ENCODE assay signal across 30 cellular contexts in the genomic region with DNA sequence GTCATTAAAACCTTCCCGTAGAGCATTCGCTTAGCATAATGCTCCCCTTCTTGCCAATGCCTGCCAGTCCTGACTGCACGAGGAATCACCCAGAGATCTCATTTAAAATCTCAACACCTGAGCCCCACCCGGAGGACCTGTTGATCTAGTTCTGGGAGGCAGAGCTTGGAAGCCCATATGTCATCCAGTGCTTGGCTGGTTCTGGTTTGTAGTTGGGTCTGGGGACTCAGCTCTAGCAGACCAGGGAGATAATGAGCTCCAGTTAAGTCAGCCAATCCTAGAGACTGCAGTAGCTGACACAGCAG.
"Had no signal": no experiment of that assay in that cellular context is flagged by ENCODE, and none has a peak within 500 bp of the region (broad histone marks: within the 10 kb centered on the region; RNA-seq: fewer than 3 reads in every experiment).

No MANE protein-coding gene starts in this region.

- H3K27me3 Mint-ChIP-seq: activated CD4-positive, alpha-beta memory T cell treated with anti-CD3 and anti-CD28 coated beads for 36 hours; activated CD4-positive, alpha-beta T cell treated with anti-CD3 and anti-CD28 coated beads for 36 hours; activated CD4-positive, alpha-beta T cell treated with anti-CD3 and anti-CD28 coated beads, Interleukin-2, amount 10 ng/mL, durations not matched to agents 24 days and 14 days; activated CD8-positive, alpha-beta memory T cell treated with anti-CD3 and anti-CD28 coated beads, Interleukin-2, amount 10 ng/mL, durations not matched to agents 7 days and 5 days; activated naive CD4-positive, alpha-beta T cell treated with anti-CD3 and anti-CD28 coated beads, Interleukin-2, amount 50 U/mL, for 24 hours; activated naive CD8-positive, alpha-beta T cell treated with anti-CD3 and anti-CD28 coated beads for 36 hours had no signal

- H3K27me3 ChIP-seq: adrenal gland, body of pancreas, colonic mucosa had no signal

- H3K9me3 Mint-ChIP-seq: activated CD4-positive, alpha-beta T cell treated with anti-CD3 and anti-CD28 coated beads, Interleukin-2, amount 10 ng/mL, durations not matched to agents 24 days and 14 days; activated naive CD8-positive, alpha-beta T cell treated with anti-CD3 and anti-CD28 coated beads, Interleukin-2, amount 50 U/mL, for 24 hours; activated T-helper 1 cell treated with anti-CD3 and anti-CD28 coated beads, Interleukin-12 subunit alpha, Interleukin-12 subunit beta, Interleukin-2, Interleukin-4 antibody, amounts not matched to agents 30 ng/mL and 10 ng/mL and 1 ng/mL, durations not matched to agents 14 hours and 24 hours and 36 hours; activated T-helper 2 cell treated with anti-CD3 and anti-CD28 coated beads, Interferon-gamma antibody, Interleukin-2, Interleukin-4, amounts not matched to agents 10 μg/mL and 5 μg/mL and 100 μg/mL, durations not matched to agents 14 hours and 24 hours and 36 hours had no signal

- DNase-seq: activated CD4-positive, alpha-beta memory T cell treated with anti-CD3 and anti-CD28 coated beads for 36 hours; activated CD4-positive, alpha-beta T cell treated with anti-CD3 and anti-CD28 coated beads for 36 hours; activated CD4-positive, alpha-beta T cell treated with anti-CD3 and anti-CD28 coated beads, Interleukin-2, amount 10 ng/mL, durations not matched to agents 24 days and 14 days; activated CD4-positive, CD25-positive, alpha-beta regulatory T cell; activated CD4-positive, CD25-positive, alpha-beta regulatory T cell treated with anti-CD3 and anti-CD28 coated beads, Interleukin-2, amount 50 U/mL, for 72 hours; activated CD8-positive, alpha-beta memory T cell treated with anti-CD3 and anti-CD28 coated beads, Interleukin-2, amount 10 ng/mL, durations not matched to agents 7 days and 5 days; activated CD8-positive, alpha-beta memory T cell treated with anti-CD3 and anti-CD28 coated beads, Interleukin-2, amount 50 U/mL, for 4 hours; activated CD8-positive, alpha-beta T cell treated with anti-CD3 and anti-CD28 coated beads, Interleukin-2, amount 10 ng/mL, durations not matched to agents 7 days and 5 days; activated effector memory CD4-positive, alpha-beta T cell treated with anti-CD3 and anti-CD28 coated beads, Interleukin-2, amount 50 U/mL, for 16 hours; activated naive CD4-positive, alpha-beta T cell treated with anti-CD3 and anti-CD28 coated beads for 36 hours; activated naive CD8-positive, alpha-beta T cell treated with anti-CD3 and anti-CD28 coated beads for 36 hours; activated naive CD8-positive, alpha-beta T cell treated with anti-CD3 and anti-CD28 coated beads, Interleukin-2, amount 50 U/mL, for 24 hours; activated T-cell treated with anti-CD3 and anti-CD28 coated beads, Interleukin-2, amount 50 U/mL, for 1 hour; activated T-cell treated with anti-CD3 and anti-CD28 coated beads, Interleukin-2, amount 50 U/mL, for 48 hours; adrenal gland; amygdala; aorta; central memory CD4-positive, alpha-beta T cell; cerebellar nuclear complex; colonic mucosa; effector CD8-positive, alpha-beta T cell; foreskin fibroblast; head of caudate nucleus; T-helper 1 cell; T-helper 17 cell had no signal

- ATAC-seq: activated CD4-positive, alpha-beta T cell treated with anti-CD3 and anti-CD28 coated beads for 36 hours; activated CD8-positive, alpha-beta memory T cell treated with anti-CD3 and anti-CD28 coated beads, Interleukin-2, amount 10 ng/mL, durations not matched to agents 7 days and 5 days; activated CD8-positive, alpha-beta T cell treated with anti-CD3 and anti-CD28 coated beads, Interleukin-2, amount 10 ng/mL, durations not matched to agents 7 days and 5 days; activated naive CD8-positive, alpha-beta T cell treated with anti-CD3 and anti-CD28 coated beads, Interleukin-2, amount 50 U/mL, for 24 hours; esophagus mucosa; T-helper 17 cell had no signal

- H3K27ac Mint-ChIP-seq: activated CD4-positive, alpha-beta memory T cell treated with anti-CD3 and anti-CD28 coated beads for 36 hours; activated CD4-positive, alpha-beta T cell treated with anti-CD3 and anti-CD28 coated beads for 36 hours; activated CD4-positive, alpha-beta T cell treated with anti-CD3 and anti-CD28 coated beads, Interleukin-2, amount 10 ng/mL, durations not matched to agents 24 days and 14 days; activated CD8-positive, alpha-beta memory T cell treated with anti-CD3 and anti-CD28 coated beads, Interleukin-2, amount 10 ng/mL, durations not matched to agents 7 days and 5 days; activated CD8-positive, alpha-beta T cell treated with anti-CD3 and anti-CD28 coated beads, Interleukin-2, amount 10 ng/mL, durations not matched to agents 7 days and 5 days; activated naive CD4-positive, alpha-beta T cell treated with anti-CD3 and anti-CD28 coated beads for 36 hours; activated naive CD4-positive, alpha-beta T cell treated with anti-CD3 and anti-CD28 coated beads, Interleukin-2, amount 50 U/mL, for 24 hours; activated naive CD8-positive, alpha-beta T cell treated with anti-CD3 and anti-CD28 coated beads for 36 hours; activated naive CD8-positive, alpha-beta T cell treated with anti-CD3 and anti-CD28 coated beads, Interleukin-2, amount 50 U/mL, for 24 hours; activated T-helper 1 cell treated with anti-CD3 and anti-CD28 coated beads, Interleukin-12 subunit alpha, Interleukin-12 subunit beta, Interleukin-2, Interleukin-4 antibody, amounts not matched to agents 30 ng/mL and 10 ng/mL and 1 ng/mL, durations not matched to agents 14 hours and 24 hours and 36 hours; activated T-helper 2 cell treated with anti-CD3 and anti-CD28 coated beads, Interferon-gamma antibody, Interleukin-2, Interleukin-4, amounts not matched to agents 10 μg/mL and 5 μg/mL and 100 μg/mL, durations not matched to agents 14 hours and 24 hours and 36 hours; T-helper 17 cell had no signal

- H3K27ac ChIP-seq: adrenal gland, body of pancreas, colonic mucosa had no signal

- H3K4me1 Mint-ChIP-seq: activated CD4-positive, alpha-beta T cell treated with anti-CD3 and anti-CD28 coated beads for 36 hours; activated CD4-positive, alpha-beta T cell treated with anti-CD3 and anti-CD28 coated beads, Interleukin-2, amount 10 ng/mL, durations not matched to agents 24 days and 14 days; activated CD8-positive, alpha-beta memory T cell treated with anti-CD3 and anti-CD28 coated beads, Interleukin-2, amount 10 ng/mL, durations not matched to agents 7 days and 5 days; activated naive CD4-positive, alpha-beta T cell treated with anti-CD3 and anti-CD28 coated beads, Interleukin-2, amount 50 U/mL, for 24 hours; activated naive CD8-positive, alpha-beta T cell treated with anti-CD3 and anti-CD28 coated beads for 36 hours; activated naive CD8-positive, alpha-beta T cell treated with anti-CD3 and anti-CD28 coated beads, Interleukin-2, amount 50 U/mL, for 24 hours had no signal

- H3K4me1 ChIP-seq: adrenal gland, colonic mucosa had no signal

- H3K9me3 ChIP-seq: adrenal gland, body of pancreas, colonic mucosa had no signal

- H3K4me3 Mint-ChIP-seq: activated CD4-positive, alpha-beta memory T cell treated with anti-CD3 and anti-CD28 coated beads for 36 hours; activated CD4-positive, alpha-beta T cell treated with anti-CD3 and anti-CD28 coated beads for 36 hours; activated CD4-positive, alpha-beta T cell treated with anti-CD3 and anti-CD28 coated beads, Interleukin-2, amount 10 ng/mL, durations not matched to agents 24 days and 14 days; activated CD8-positive, alpha-beta memory T cell treated with anti-CD3 and anti-CD28 coated beads, Interleukin-2, amount 10 ng/mL, durations not matched to agents 7 days and 5 days; activated CD8-positive, alpha-beta T cell treated with anti-CD3 and anti-CD28 coated beads, Interleukin-2, amount 10 ng/mL, durations not matched to agents 7 days and 5 days; activated naive CD4-positive, alpha-beta T cell treated with anti-CD3 and anti-CD28 coated beads for 36 hours; activated naive CD4-positive, alpha-beta T cell treated with anti-CD3 and anti-CD28 coated beads, Interleukin-2, amount 50 U/mL, for 24 hours; activated naive CD8-positive, alpha-beta T cell treated with anti-CD3 and anti-CD28 coated beads for 36 hours; activated naive CD8-positive, alpha-beta T cell treated with anti-CD3 and anti-CD28 coated beads, Interleukin-2, amount 50 U/mL, for 24 hours; activated T-helper 1 cell treated with anti-CD3 and anti-CD28 coated beads, Interleukin-12 subunit alpha, Interleukin-12 subunit beta, Interleukin-2, Interleukin-4 antibody, amounts not matched to agents 30 ng/mL and 10 ng/mL and 1 ng/mL, durations not matched to agents 14 hours and 24 hours and 36 hours; T-helper 17 cell had no signal

- H3K4me3 ChIP-seq: adrenal gland, body of pancreas, colonic mucosa had no signal

- H3K36me3 ChIP-seq: adrenal gland, colonic mucosa had no signal

- H3K36me3 Mint-ChIP-seq: activated CD4-positive, alpha-beta memory T cell treated with anti-CD3 and anti-CD28 coated beads for 36 hours; activated CD8-positive, alpha-beta memory T cell treated with anti-CD3 and anti-CD28 coated beads, Interleukin-2, amount 10 ng/mL, durations not matched to agents 7 days and 5 days; activated naive CD4-positive, alpha-beta T cell treated with anti-CD3 and anti-CD28 coated beads, Interleukin-2, amount 50 U/mL, for 24 hours; activated naive CD8-positive, alpha-beta T cell treated with anti-CD3 and anti-CD28 coated beads for 36 hours had no signal
